14 cellular contexts compared by ENCODE assay signal in genomic region chr20:58554541-58554940, GRCh38. TPM values are rescaled to one million over a fixed set of nuclear protein-coding genes. Genes with fewer than 3 reads are reported as not detected.
DNase-seq lines count a peak whose midpoint lies in the region; ATAC-seq and TF ChIP-seq lines count a peak whose summit lies in the region.
"Had no signal": no experiment of that assay in that cellular context is flagged by ENCODE, and none has a peak within 500 bp of the region (broad histone marks: within the 10 kb centered on the region; RNA-seq: fewer than 3 reads in every experiment).

No MANE protein-coding gene starts in this region.

- no peaks in the 10 kb centered on the region for H4K20me1 ChIP-seq in H9 (ENCODE audit: control insufficient read depth, insufficient read depth, insufficient read length)
- H4K20me1 ChIP-seq: BLaER1 had no signal

- no peak overlapping the region for H3K23ac ChIP-seq in H9 (ENCODE audit: insufficient read length, low read depth, low read length)

- no peak overlapping the region for H3T11ph ChIP-seq in H9 (ENCODE audit: low read length)

- peak; percentile 5 for DNase-seq in H9
- DNase-seq in RWPE2 (ENCODE audit: low spot score), result peak; percentile 61
- peak; percentile 7 for DNase-seq in ureter (ENCODE audit: low spot score)
- DNase-seq in T-helper 17 cell, result no peak
- DNase-seq in medulla oblongata (ENCODE audit: extremely low spot score), result no peak
- no peak for DNase-seq in activated naive CD8-positive, alpha-beta T cell treated with anti-CD3 and anti-CD28 coated beads for 36 hours
- DNase-seq: CD8-positive, alpha-beta memory T cell; NCI-H146; NCI-H345; NCI-H526 treated with DMSO at 0.1 percent for 48 hours; OCI-M1 had no signal

- H3K9me3 Mint-ChIP-seq in H9 (peaks cover 0 to 8% of the 10 kb centered on the region in 2 experiments; a peak in 3 of 5 replicates), nephron (no peaks in the 10 kb centered on the region)
- H3K9me3 Mint-ChIP-seq in activated naive CD8-positive, alpha-beta T cell treated with anti-CD3 and anti-CD28 coated beads for 36 hours, result no peaks in the 10 kb centered on the region
- H3K9me3 Mint-ChIP-seq: CD8-positive, alpha-beta memory T cell had no signal

- peaks cover 35% of the 10 kb centered on the region for H3K27me3 Mint-ChIP-seq in H9 (ENCODE audit: low read depth)
- H3K27me3 Mint-ChIP-seq in nephron (ENCODE audit: low read depth), result peaks cover 22% of the 10 kb centered on the region
- peaks cover 65% of the 10 kb centered on the region for H3K27me3 Mint-ChIP-seq in T-helper 17 cell
- H3K27me3 Mint-ChIP-seq in activated naive CD8-positive, alpha-beta T cell treated with anti-CD3 and anti-CD28 coated beads for 36 hours, result no peaks in the 10 kb centered on the region

- WGBS in H9 (ENCODE audit: extremely low coverage, insufficient read length, low lambda C conversion rate), result no CpG with 5 or more reads among the region's 3 CpGs

- no peak overlapping the region for H2BK5ac ChIP-seq in H9 (ENCODE audit: insufficient read length, low read length)

- H2BK12ac ChIP-seq in H9 (ENCODE audit: insufficient read length, low read depth, low read length), result no peak overlapping the region

- H3K79me1 ChIP-seq in H9 (ENCODE audit: insufficient read depth, low read depth, low read length, poor library complexity, severe bottlenecking), result no peaks in the 10 kb centered on the region

- H3K56ac ChIP-seq in H9 (ENCODE audit: insufficient read length, low read depth, low read length), result no peak overlapping the region

- no peak overlapping the region for H2BK15ac ChIP-seq in H9 (ENCODE audit: low read depth, low read length)

- H3K4me1 ChIP-seq in H9 (ENCODE audit: insufficient read depth, low read length) (no peaks in the 10 kb centered on the region; the same call in 1 of the 2 replicates), RWPE2 (ENCODE audit: insufficient read depth, poor library complexity, severe bottlenecking) (peaks cover 8% of the 10 kb centered on the region)

- no peak overlapping the region for H4K91ac ChIP-seq in H9 (ENCODE audit: insufficient read length, low read depth, low read length)

- H3K4me3 ChIP-seq in RWPE2 (ENCODE audit: severe bottlenecking), result no peak overlapping the region
- H3K4me3 ChIP-seq: BLaER1, SK-N-MC had no signal

- no peak overlapping the region for H3K14ac ChIP-seq in H9 (ENCODE audit: insufficient read depth, low read length)

- H3K4ac ChIP-seq in H9 (ENCODE audit: low read depth, low read length), result no peak overlapping the region

- H3K79me2 ChIP-seq in H9 (ENCODE audit: insufficient read depth, low read length), result no peaks in the 10 kb centered on the region

- H2AFZ ChIP-seq in H9 (ENCODE audit: low read length), result no peak overlapping the region

- no peaks in the 10 kb centered on the region for H3K36me3 ChIP-seq in RWPE2 (ENCODE audit: low read depth)
- H3K36me3 ChIP-seq: BLaER1 had no signal

- H3K27ac ChIP-seq in H9 (ENCODE audit: insufficient read length, low read depth, low read length) (no peak overlapping the region), RWPE2 (ENCODE audit: poor library complexity, severe bottlenecking) (peak overlapping the region; percentile 10)
- H3K27ac ChIP-seq: BLaER1, SK-N-MC had no signal

- no peak overlapping the region for H2AK5ac ChIP-seq in H9 (ENCODE audit: insufficient read length, low read length)

- H3K36me3 Mint-ChIP-seq in H9 (ENCODE audit: insufficient read depth in 1 of 3, low read depth in 3 of 3) (no peaks in the 10 kb centered on the region; a peak in 1 of 7 replicates), nephron (ENCODE audit: low read depth) (no peaks in the 10 kb centered on the region), T-helper 17 cell (ENCODE audit: low read depth) (peaks cover 7% of the 10 kb centered on the region)
- no peaks in the 10 kb centered on the region for H3K36me3 Mint-ChIP-seq in activated naive CD8-positive, alpha-beta T cell treated with anti-CD3 and anti-CD28 coated beads for 36 hours
- H3K36me3 Mint-ChIP-seq: CD8-positive, alpha-beta memory T cell had no signal

- H3K9me3 ChIP-seq in H9 (ENCODE audit: control insufficient read depth, low read depth, low read length) (no peaks in the 10 kb centered on the region), RWPE2 (ENCODE audit: severe bottlenecking) (no peaks in the 10 kb centered on the region), T-helper 17 cell (ENCODE audit: control insufficient read depth, low read length, poor library complexity, severe bottlenecking) (no peaks in the 10 kb centered on the region)
- H3K9me3 ChIP-seq: BLaER1 had no signal

- H4K5ac ChIP-seq in H9 (ENCODE audit: insufficient read length, low read depth, low read length), result no peak overlapping the region

- no peak; the same call in 2 of the 3 replicates for ATAC-seq in RWPE2 (ENCODE audit: low read depth)
- no peak for ATAC-seq in T-helper 17 cell

- no peak overlapping the region for H4K8ac ChIP-seq in H9 (replicated peaks; ENCODE audit: insufficient read length, low read depth, low read length)

- H3K27ac Mint-ChIP-seq in H9 (no peak overlapping the region), nephron (peak overlapping the region; percentile 76 to 95 (median 84)), T-helper 17 cell (no peak overlapping the region)
- H3K27ac Mint-ChIP-seq in activated naive CD8-positive, alpha-beta T cell treated with anti-CD3 and anti-CD28 coated beads for 36 hours, result no peak overlapping the region
- H3K27ac Mint-ChIP-seq: CD8-positive, alpha-beta memory T cell had no signal

- H3K9ac ChIP-seq in H9 (ENCODE audit: extremely low read depth, insufficient read length, low read length), result no peak overlapping the region
- H3K9ac ChIP-seq: BLaER1 had no signal

- H3K23me2 ChIP-seq in H9 (ENCODE audit: insufficient read length, low read depth, low read length, poor library complexity, severe bottlenecking), result no peaks in the 10 kb centered on the region

- H3K18ac ChIP-seq in H9 (ENCODE audit: insufficient read length, low read depth, low read length), result no peak overlapping the region

- H3K4me1 Mint-ChIP-seq in H9 (peaks cover 0 to 9% of the 10 kb centered on the region in 2 experiments; a peak in 1 of 4 replicates), nephron (peaks cover 54% of the 10 kb centered on the region), T-helper 17 cell (peaks cover 4% of the 10 kb centered on the region)
- H3K4me1 Mint-ChIP-seq in activated naive CD8-positive, alpha-beta T cell treated with anti-CD3 and anti-CD28 coated beads for 36 hours, result no peaks in the 10 kb centered on the region
- H3K4me1 Mint-ChIP-seq: CD8-positive, alpha-beta memory T cell had no signal

- H2BK20ac ChIP-seq in H9 (ENCODE audit: low read depth, low read length, poor library complexity, severe bottlenecking), result no peak overlapping the region

- no peak overlapping the region for H2BK120ac ChIP-seq in H9 (ENCODE audit: low read depth, low read length, poor library complexity, severe bottlenecking)

- H3K27me3 ChIP-seq in H9 (ENCODE audit: insufficient read depth, low read length) (no peaks in the 10 kb centered on the region), RWPE2 (ENCODE audit: insufficient read depth, poor library complexity, severe bottlenecking) (no peaks in the 10 kb centered on the region)
- H3K27me3 ChIP-seq: BLaER1 had no signal

- H3K4me3 Mint-ChIP-seq in H9 (no peak overlapping the region), nephron (no peak overlapping the region), T-helper 17 cell (no peak overlapping the region)
- no peak overlapping the region for H3K4me3 Mint-ChIP-seq in activated naive CD8-positive, alpha-beta T cell treated with anti-CD3 and anti-CD28 coated beads for 36 hours
- H3K4me3 Mint-ChIP-seq: CD8-positive, alpha-beta memory T cell had no signal

- TF ChIP-seq CTCF in H9 (conservative IDR thresholded peaks at IDR 0.05) (no peak), RWPE2 (IDR thresholded peaks at IDR 0.05; ENCODE audit: poor library complexity, severe bottlenecking) (no peak), nephron (IDR thresholded peaks at IDR 0.05; ENCODE audit: unreplicated experiment in 3 of 3) (no peak)

- H3K4me2 ChIP-seq in H9 (ENCODE audit: insufficient read depth, insufficient read length, low read length), result no peak overlapping the region
- H3K4me2 ChIP-seq: BLaER1 had no signal

RNA-seq across cellular contexts. Expression of gene APCDD1L, which starts 39.3 kb away (rescaled TPM):
- 0.68 and 1.1 TPM in 2 replicates for total RNA-seq in H9 (2021)
- total RNA-seq in ureter, result 2.3 TPM
- total RNA-seq in T-helper 17 cell, result not detected
- total RNA-seq in activated naive CD8-positive, alpha-beta T cell treated with anti-CD3 and anti-CD28 coated beads for 36 hours, result not detected
- total RNA-seq: CD8-positive, alpha-beta memory T cell had no signal

Comparison
In these comparisons a context has a peak if more than half of its experiments do, and no peak if none do; other contexts are left out.
1. DNase-seq: peak in H9 (single experiment), RWPE2 (single experiment) and ureter (single experiment); none in T-helper 17 cell (0 of 3), medulla oblongata (single experiment) and activated naive CD8-positive, alpha-beta T cell treated with anti-CD3 and anti-CD28 coated beads for 36 hours (single experiment).
2. H3K27ac Mint-ChIP-seq: peak in nephron (3 of 3); none in H9 (0 of 3), T-helper 17 cell (single experiment) and activated naive CD8-positive, alpha-beta T cell treated with anti-CD3 and anti-CD28 coated beads for 36 hours (single experiment).